In the genomic region with DNA sequence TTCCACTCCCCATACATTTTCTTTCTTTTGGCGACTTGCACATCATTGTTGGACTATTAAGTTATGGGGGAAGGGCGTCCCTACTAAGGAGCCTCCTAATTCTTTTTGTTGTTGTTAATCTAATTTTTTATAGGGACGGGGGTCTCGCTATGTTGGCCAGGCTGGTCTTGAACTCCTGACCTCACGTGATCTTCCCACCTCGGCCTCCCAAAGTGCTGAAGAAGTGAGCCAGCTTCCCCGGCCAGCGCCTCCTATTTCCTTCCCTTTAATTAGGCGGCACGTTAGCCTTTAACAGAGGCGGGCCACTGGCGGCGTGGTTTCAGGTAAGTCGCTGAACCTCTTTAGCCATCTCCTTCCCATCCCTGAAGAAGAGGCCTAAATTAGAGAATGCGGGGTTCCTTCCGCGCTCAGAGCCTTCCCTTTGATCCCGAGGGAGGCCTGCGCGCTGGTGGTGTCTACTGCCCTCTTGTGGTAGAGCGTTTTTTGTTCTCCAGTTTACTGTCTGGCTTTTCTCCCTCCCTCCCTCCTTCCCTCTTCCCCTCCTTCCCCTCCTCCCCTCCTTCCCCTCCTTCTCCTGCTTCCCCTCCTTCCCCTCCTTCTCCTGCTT, we compare ENCODE assay signal across 9 cellular contexts. TPM values are rescaled to one million over a fixed set of nuclear protein-coding genes. Genes with fewer than 3 reads are reported as not detected.
DNase-seq lines count a peak whose midpoint lies in the region; ATAC-seq, FAIRE-seq and TF ChIP-seq lines count a peak whose summit lies in the region.
"Had no signal": no experiment of that assay in that cellular context is flagged by ENCODE, and none has a peak within 500 bp of the region (broad histone marks: within the 10 kb centered on the region; RNA-seq: fewer than 3 reads in every experiment).

No MANE protein-coding gene starts in this region.

- no peaks in the 10 kb centered on the region for H3K36me3 ChIP-seq in keratinocyte (ENCODE audit: control insufficient read depth in 2 of 2, extremely low read depth in 1 of 2, insufficient read depth in 2 of 2, low read length in 2 of 2)

- peak; percentile 77 to 81 for TF ChIP-seq RAD21 in A549 (conservative IDR thresholded peaks at IDR 0.05 in 1 of 2, IDR thresholded peaks at IDR 0.05 in 1 of 2)

- peak overlapping the region; percentile 56 for H3K4me3 Mint-ChIP-seq in activated B cell treated with CpG ODN at 0.5 μM for 24 hours

- POLR2A ChIA-PET in A549 (lab: Yijun Ruan, JAX), result no interaction called here
- POLR2A ChIA-PET in activated B cell treated with CpG ODN at 0.5 μM for 24 hours (lab: Charles Lee), result no interaction called here

- peak overlapping the region; percentile 2 for H2AFZ ChIP-seq in keratinocyte (ENCODE audit: control insufficient read depth, low read length)

- CTCF ChIA-PET in A549 (lab: Yijun Ruan, JAX), result interaction anchor here (0.7 to 2.6 kb wide), 16 partner anchors 16 to 238 kb away, joined by 3 to 12 read pairs (median 4); no protein-coding TSS in a partner anchor
- CTCF ChIA-PET in activated B cell treated with CpG ODN at 0.5 μM for 24 hours (lab: Charles Lee), result interaction anchor here (1.4 to 1.8 kb wide), 4 partner anchors 94 to 235 kb away, joined by 4 to 9 read pairs (median 6); no protein-coding TSS in a partner anchor

- 30% methylated on average over 20 of the region's 21 CpGs for WGBS in A549 (ENCODE audit: missing lambda C conversion rate)

- H3K9me3 ChIP-seq in A549, result no peaks in the 10 kb centered on the region
- no peaks in the 10 kb centered on the region for H3K9me3 ChIP-seq in keratinocyte (ENCODE audit: control insufficient read depth, low read depth, low read length)

- FAIRE-seq in A549 (lab: Jason Lieb, UNC) (no peak), keratinocyte (lab: Jason Lieb, UNC) (peak; percentile 88)

- peak; percentile 62 for TF ChIP-seq CTCF in A549 (IDR thresholded peaks at IDR 0.05)
- peak; percentile 45 for TF ChIP-seq CTCF in GM20000 (IDR thresholded peaks at IDR 0.05; ENCODE audit: extremely low read depth, missing control alignments)
- peak; percentile 54 for TF ChIP-seq CTCF in activated B cell treated with CpG ODN at 0.5 μM for 24 hours (IDR thresholded peaks at IDR 0.05)
- peak; percentile 53 to 88 (median 86) for TF ChIP-seq CTCF in keratinocyte (optimal IDR thresholded peaks at IDR 0.05 in 1 of 3, IDR thresholded peaks at IDR 0.05 in 1 of 3, conservative IDR thresholded peaks at IDR 0.05 in 1 of 3; ENCODE audit: extremely low read depth in 1 of 3, insufficient read depth in 2 of 3, low read length in 3 of 3)

- H3K9me3 Mint-ChIP-seq in activated B cell treated with CpG ODN at 0.5 μM for 24 hours, result no peaks in the 10 kb centered on the region

- DNase-seq in A549 (ENCODE audit: low read depth in 1 of 2, low spot score in 1 of 2) (peak; percentile 70 to 71), GM20000 (ENCODE audit: low spot score) (peak; percentile 78), NCI-H2227 (lab: John Stamatoyannopoulos, UW; ENCODE audit: unreplicated experiment) (peak; percentile 84), activated B cell treated with CpG ODN at 0.5 μM for 24 hours (peak; percentile 42), caudate nucleus (lab: John Stamatoyannopoulos, UW) (peak in 51 of 61 donors; percentile 4 to 73 (median 27)), keratinocyte (ENCODE audit: low read depth, low spot score) (no peak)
- peak; percentile 17 to 23 for DNase-seq in stimulated activated CD4-positive, alpha-beta T cell treated with anti-CD3 and anti-CD28 coated beads, Interleukin-1b, Interleukin-23, amount 100 ng/mL, for 1 hour (ENCODE audit: low read depth in 2 of 2)

- intact Hi-C loops in activated B cell treated with CpG ODN at 0.5 μM for 24 hours (cut with micrococcal nuclease), result loop anchor here (1.0 kb wide), 2 partner anchors 94 to 235 kb away; no protein-coding TSS in a partner anchor

- H3K4me1 ChIP-seq in A549, result no peaks in the 10 kb centered on the region
- H3K4me1 ChIP-seq in keratinocyte (ENCODE audit: control insufficient read depth, extremely low read depth, insufficient read depth, low read length), result no peaks in the 10 kb centered on the region

- H3K4me1 Mint-ChIP-seq in activated B cell treated with CpG ODN at 0.5 μM for 24 hours, result peaks cover 4% of the 10 kb centered on the region

- TF ChIP-seq EP300 in A549 (IDR thresholded peaks at IDR 0.05), result no peak

- no peaks in the 10 kb centered on the region for H3K27me3 Mint-ChIP-seq in activated B cell treated with CpG ODN at 0.5 μM for 24 hours

- H3K4me3 ChIP-seq in A549, result no peak overlapping the region
- no peak overlapping the region for H3K4me3 ChIP-seq in keratinocyte (ENCODE audit: control insufficient read depth in 2 of 3, extremely low read depth in 1 of 3, insufficient read depth in 2 of 3, low read depth in 1 of 3, low read length in 3 of 3)

- peak; percentile 93 to 98 for ATAC-seq in A549
- ATAC-seq in activated B cell treated with CpG ODN at 0.5 μM for 24 hours (ENCODE audit: low read depth), result peak; percentile 82
- no peak for ATAC-seq in GM19452 (IDR thresholded peaks at IDR 0.05; ENCODE audit: unreplicated experiment)

- peak overlapping the region; percentile 81 for H3K4me2 ChIP-seq in A549
- H3K4me2 ChIP-seq in keratinocyte (ENCODE audit: control insufficient read depth, extremely low read depth, insufficient read depth, low read depth, low read length), result peak overlapping the region; percentile 20

- no peaks in the 10 kb centered on the region for H4K20me1 ChIP-seq in keratinocyte (ENCODE audit: control insufficient read depth, extremely low read depth, insufficient read depth, low read length)

- H3K36me3 Mint-ChIP-seq in activated B cell treated with CpG ODN at 0.5 μM for 24 hours (ENCODE audit: low read depth), result peaks cover 4% of the 10 kb centered on the region

- TF ChIP-seq POLR2A in A549 (IDR thresholded peaks at IDR 0.05; ENCODE audit: low read length), result no peak

- no peak overlapping the region for H3K27ac Mint-ChIP-seq in activated B cell treated with CpG ODN at 0.5 μM for 24 hours

- no peaks in the 10 kb centered on the region for H3K9me1 ChIP-seq in keratinocyte (ENCODE audit: control insufficient read depth, extremely low read depth, insufficient read depth, low read length)

- no peaks in the 10 kb centered on the region for H3K79me2 ChIP-seq in keratinocyte (ENCODE audit: control insufficient read depth, insufficient read depth, low read length)

- no peak overlapping the region for H3K9ac ChIP-seq in keratinocyte (ENCODE audit: control insufficient read depth, extremely low read depth, insufficient read depth, low read length)

- dilution Hi-C loops in keratinocyte (cut with MboI; ENCODE audit: extremely low pct_ligation_motif_present, low sequenced_read_pairs), result no loop called here

- H3K27me3 ChIP-seq in keratinocyte (ENCODE audit: control insufficient read depth, extremely low read depth, insufficient read depth, low read length), result no peaks in the 10 kb centered on the region

- peak overlapping the region; percentile 42 to 45; a peak in 2 of 6 replicates for H3K27ac ChIP-seq in A549
- H3K27ac ChIP-seq in caudate nucleus (ENCODE audit: low read depth, low read length), result no peak overlapping the region
- no peak overlapping the region for H3K27ac ChIP-seq in keratinocyte (ENCODE audit: control insufficient read depth, insufficient read depth, low read length)

RNA-seq across cellular contexts. Expression of a gene that starts 38.1 kb away (rescaled TPM):
- polyA plus RNA-seq in A549 (2011; rRNA removed) (3.2 and 3.4 TPM in 2 replicates), A549 (2017; fragmentation: RNase III; extraction: RNeasy Plus Mini Kit Qiagen cat#74134 plus additional on column Dnase treatment) (0.75 to 1.8 TPM (median 1.0 TPM) in 3 replicates), keratinocyte (0.03 to 0.06 TPM in 2 of 3 replicates, not detected in the other)
- 0.87 and 1.0 TPM in 2 replicates for polyA plus RNA-seq in A549 (2012; cell fraction: cytosol; rRNA removed)
- polyA plus RNA-seq in A549 (2012; cell fraction: nucleus; rRNA removed), result 0.83 and 1.5 TPM in 2 replicates
- polyA minus RNA-seq in A549 (2011; rRNA and poly(A)+ RNA removed), result 1.9 and 4.2 TPM in 2 replicates
- 2.2 and 2.5 TPM in 2 replicates for total RNA-seq in activated B cell treated with CpG ODN at 0.5 μM for 24 hours
- polyA plus RNA-seq in keratinocyte (2011; ENCODE audit: low read depth), result not detected
- not detected in 2 replicates for polyA plus RNA-seq in keratinocyte (2011; cell fraction: cytosol; rRNA removed)
- polyA plus RNA-seq in keratinocyte (2011; cell fraction: nucleus; rRNA removed), result not detected in 2 replicates
- polyA plus RNA-seq in keratinocyte (2012; ENCODE audit: low replicate concordance), result not detected in 2 replicates
- polyA minus RNA-seq in keratinocyte, result 0.10 TPM in 1 of 3 replicates, not detected in the others
- not detected for polyA minus RNA-seq in keratinocyte (2011; cell fraction: cytosol; rRNA and poly(A)+ RNA removed)
- 0.11 TPM in 1 of 2 replicates, not detected in the other for polyA minus RNA-seq in keratinocyte (2011; cell fraction: nucleus; rRNA and poly(A)+ RNA removed)
- total RNA-seq: temporal lobe had no signal

RNA-seq across cellular contexts. Expression of a gene that starts 49.7 kb away (rescaled TPM):
- not detected in 2 replicates for polyA plus RNA-seq in A549 (2011; rRNA removed)
- polyA plus RNA-seq in A549 (2012; cell fraction: cytosol; rRNA removed), result not detected in 2 replicates
- not detected in 2 replicates for polyA plus RNA-seq in A549 (2012; cell fraction: nucleus; rRNA removed)
- not detected in 3 replicates for polyA plus RNA-seq in A549 (2017; fragmentation: RNase III; extraction: RNeasy Plus Mini Kit Qiagen cat#74134 plus additional on column Dnase treatment)
- polyA minus RNA-seq in A549 (2011; rRNA and poly(A)+ RNA removed), result not detected in 2 replicates
- total RNA-seq in activated B cell treated with CpG ODN at 0.5 μM for 24 hours, result 4.1 and 5.9 TPM in 2 replicates
- not detected in 3 replicates for polyA plus RNA-seq in keratinocyte
- not detected for polyA plus RNA-seq in keratinocyte (2011; ENCODE audit: low read depth)
- not detected in 2 replicates for polyA plus RNA-seq in keratinocyte (2011; cell fraction: cytosol; rRNA removed)
- polyA plus RNA-seq in keratinocyte (2011; cell fraction: nucleus; rRNA removed), result not detected in 2 replicates
- not detected in 2 replicates for polyA plus RNA-seq in keratinocyte (2012; ENCODE audit: low replicate concordance)
- polyA minus RNA-seq in keratinocyte, result not detected in 3 replicates
- not detected for polyA minus RNA-seq in keratinocyte (2011; cell fraction: cytosol; rRNA and poly(A)+ RNA removed)
- polyA minus RNA-seq in keratinocyte (2011; cell fraction: nucleus; rRNA and poly(A)+ RNA removed), result not detected in 2 replicates
- total RNA-seq: temporal lobe had no signal

RNA-seq across cellular contexts. Expression of a gene that starts 58.9 kb away (rescaled TPM):
- polyA plus RNA-seq in A549 (2011; rRNA removed), result 317 and 446 TPM in 2 replicates
- polyA plus RNA-seq in A549 (2012; cell fraction: cytosol; rRNA removed), result 250 and 287 TPM in 2 replicates
- polyA plus RNA-seq in A549 (2012; cell fraction: nucleus; rRNA removed), result 60.2 and 107 TPM in 2 replicates
- 364 to 374 TPM (median 372 TPM) in 3 replicates for polyA plus RNA-seq in A549 (2017; fragmentation: RNase III; extraction: RNeasy Plus Mini Kit Qiagen cat#74134 plus additional on column Dnase treatment)
- polyA minus RNA-seq in A549 (2011; rRNA and poly(A)+ RNA removed), result 68.9 and 96.2 TPM in 2 replicates
- total RNA-seq in activated B cell treated with CpG ODN at 0.5 μM for 24 hours, result 242 and 281 TPM in 2 replicates
- polyA plus RNA-seq in keratinocyte, result 296 to 502 TPM (median 471 TPM) in 3 replicates
- 326 TPM for polyA plus RNA-seq in keratinocyte (2011; ENCODE audit: low read depth)
- polyA plus RNA-seq in keratinocyte (2011; cell fraction: cytosol; rRNA removed), result 458 and 494 TPM in 2 replicates
- polyA plus RNA-seq in keratinocyte (2011; cell fraction: nucleus; rRNA removed), result 167 and 228 TPM in 2 replicates
- polyA plus RNA-seq in keratinocyte (2012; ENCODE audit: low replicate concordance), result 240 and 445 TPM in 2 replicates
- polyA minus RNA-seq in keratinocyte, result 29.1 to 162 TPM (median 72.1 TPM) in 3 replicates
- 87.5 TPM for polyA minus RNA-seq in keratinocyte (2011; cell fraction: cytosol; rRNA and poly(A)+ RNA removed)
- polyA minus RNA-seq in keratinocyte (2011; cell fraction: nucleus; rRNA and poly(A)+ RNA removed), result 30.6 and 47.7 TPM in 2 replicates

Comparison
In these comparisons a context has a peak if more than half of its experiments do, and no peak if none do; other contexts are left out.
1. H3K27ac ChIP-seq: peak in A549 (2 of 2); none in caudate nucleus (single experiment) and keratinocyte (single experiment).
2. Peak in every context shown above with its lines, with median percentiles within 50 percentile points of each other: CTCF ChIP-seq.